9 cellular contexts compared by ENCODE assay signal in the genomic region with DNA sequence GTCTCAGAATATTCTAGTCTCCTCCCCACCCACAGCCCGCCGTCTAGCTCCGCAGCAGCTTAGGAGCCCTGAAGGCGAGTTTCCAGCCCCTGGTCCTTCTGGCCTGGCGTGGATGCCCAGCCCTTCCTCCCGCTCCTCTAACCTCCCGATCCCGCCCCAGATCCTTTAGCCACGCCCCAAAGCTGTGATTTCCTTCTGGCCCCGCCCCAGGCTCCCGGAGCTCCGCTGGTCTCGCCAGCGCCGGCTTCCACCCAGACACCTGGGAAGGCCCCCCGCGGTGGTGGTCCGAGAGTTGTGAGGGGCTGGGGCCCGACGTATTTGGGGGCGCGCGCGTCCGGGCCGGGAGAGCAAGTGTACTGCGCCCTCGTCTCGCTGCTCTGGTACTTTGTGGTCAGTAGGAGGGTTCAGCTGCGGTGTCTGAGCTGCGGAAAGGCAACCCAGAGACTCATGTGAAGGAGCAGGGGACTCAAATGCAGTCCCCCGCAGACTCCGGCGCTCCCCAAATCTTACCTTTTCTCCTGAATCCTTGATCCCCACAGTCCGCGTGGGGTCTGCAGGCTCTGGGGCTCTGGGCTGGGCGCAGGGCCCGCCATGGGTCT. TPM values are rescaled to one million over a fixed set of nuclear protein-coding genes. Genes with fewer than 3 reads are reported as not detected.
A peak's percentile ranks its signal among the peaks of the same experiment; 100 is the strongest.
DNase-seq lines count a peak whose midpoint lies in the region; ATAC-seq, FAIRE-seq and TF ChIP-seq lines count a peak whose summit lies in the region.
"Had no signal": no experiment of that assay in that cellular context is flagged by ENCODE, and none has a peak within 500 bp of the region (broad histone marks: within the 10 kb centered on the region; RNA-seq: fewer than 3 reads in every experiment).

A gene (minus strand): TSS at position 114 of the 599 bp plus-strand sequence. CDS start 2,374 bp downstream, outside the sequence.

- H3K27ac Mint-ChIP-seq in T-cell, result peak within 1 kb of the TSS in 1 of 2 donors; percentile 71
- H3K27ac Mint-ChIP-seq in central memory CD8-positive, alpha-beta T cell (ENCODE audit: low read depth), result peak within 1 kb of the TSS; percentile 23

- peaks cover 19 to 21% (median 19%) of the 10 kb centered on the region in 3 donors for H3K4me1 Mint-ChIP-seq in T-cell
- peaks cover 22% of the 10 kb centered on the region for H3K4me1 Mint-ChIP-seq in central memory CD8-positive, alpha-beta T cell

- DNase-seq in NCI-H1105 treated with DMSO at 0.1 percent for 48 hours (lab: John Stamatoyannopoulos, UW) (peak; percentile 37), NCI-H1105 (lab: John Stamatoyannopoulos, UW) (no peak), T-cell (peak in 9 of 34 experiments; percentile 17 to 42 (median 35)), kidney (peak; percentile 86), activated gamma-delta T cell treated with Interleukin-2 at 50 U/mL for 16 hours (no peak), NCI-H446 (lab: John Stamatoyannopoulos, UW) (no peak)
- DNase-seq in central memory CD8-positive, alpha-beta T cell (ENCODE audit: low spot score in 2 of 2), result no peak
- DNase-seq in stimulated activated CD4-positive, alpha-beta T cell treated with anti-CD3 and anti-CD28 coated beads, Interleukin-1b, Interleukin-23, amount 100 ng/mL, for 48 hours, result peak; percentile 26

- no peaks in the 10 kb centered on the region for H3K36me3 ChIP-seq in kidney (ENCODE audit: control insufficient read depth in 1 of 2, insufficient read depth in 2 of 2, low read length in 2 of 2)

- peaks cover 3% of the 10 kb centered on the region for H3K36me3 Mint-ChIP-seq in T-cell
- peaks cover 1% of the 10 kb centered on the region for H3K36me3 Mint-ChIP-seq in central memory CD8-positive, alpha-beta T cell (ENCODE audit: insufficient read depth)

- FAIRE-seq in kidney (lab: Jason Lieb, UNC), result no peak

- POLR2A ChIA-PET in T-cell (lab: Charles Lee), result interaction anchor here in 1 of 2 donors (0.6 kb wide), 2 partner anchors 268 to 846 kb away, joined by 3 to 4 read pairs; no protein-coding TSS in a partner anchor

- H3K9ac ChIP-seq in kidney (ENCODE audit: low read length in 2 of 2), result peak within 1 kb of the TSS; percentile 26 to 29

- CTCF ChIA-PET in T-cell (lab: Charles Lee), result interaction anchor here in 1 of 2 donors (0.6 kb wide), 1 partner anchor 9 kb away, joined by 3 read pairs; no protein-coding TSS in a partner anchor

- peak within 1 kb of the TSS; percentile 82 to 94 (median 84) for H3K4me3 Mint-ChIP-seq in T-cell
- H3K4me3 Mint-ChIP-seq in central memory CD8-positive, alpha-beta T cell, result peak within 1 kb of the TSS; percentile 79

- no peak for TF ChIP-seq CTCF in kidney (IDR thresholded peaks at IDR 0.05; ENCODE audit: borderline replicate concordance, extremely low read depth, insufficient read depth)

- ATAC-seq in T-cell (replicated peaks in 1 of 4), result peak; percentile 13 to 45 (median 32)
- peak; percentile 50 for ATAC-seq in central memory CD8-positive, alpha-beta T cell (replicated peaks; ENCODE audit: extremely low read depth, poor library complexity, severe bottlenecking)

- H3K27ac ChIP-seq in kidney (ENCODE audit: low read depth in 2 of 2, low read length in 2 of 2), result no peak within 1 kb of the TSS
- H3K27ac ChIP-seq: C4-2B had no signal

- H3K4me1 ChIP-seq in kidney (ENCODE audit: control insufficient read depth in 1 of 2, insufficient read depth in 1 of 2, low read depth in 1 of 2, low read length in 2 of 2), result peaks cover 0 to 4% of the 10 kb centered on the region in 2 donors

- H3K9me3 ChIP-seq in kidney (ENCODE audit: control insufficient read depth in 1 of 2, low read length in 2 of 2), result no peaks in the 10 kb centered on the region

- peak within 1 kb of the TSS; percentile 53 to 60 for H3K4me3 ChIP-seq in kidney (ENCODE audit: low read length in 2 of 2)

- peaks cover 18 to 44% of the 10 kb centered on the region in 2 donors for H3K27me3 Mint-ChIP-seq in T-cell
- H3K27me3 Mint-ChIP-seq in central memory CD8-positive, alpha-beta T cell, result peaks cover 52% of the 10 kb centered on the region

- H3K9me3 Mint-ChIP-seq in T-cell, result no peaks in the 10 kb centered on the region
- H3K9me3 Mint-ChIP-seq in central memory CD8-positive, alpha-beta T cell, result no peaks in the 10 kb centered on the region

- intact Hi-C loops in kidney (cut with DNase I), result no loop called here

RNA-seq across cellular contexts. Expression of the gene that starts here (rescaled TPM):
- not detected for total RNA-seq in T-cell
- not detected for total RNA-seq in kidney
- polyA plus RNA-seq in kidney (ENCODE audit: insufficient read depth, low read depth, low replicate concordance), result not detected

Comparison
In these comparisons a context has a peak if more than half of its experiments do, and no peak if none do; other contexts are left out.
1. DNase-seq: peak in NCI-H1105 treated with DMSO at 0.1 percent for 48 hours (single experiment) and stimulated activated CD4-positive, alpha-beta T cell treated with anti-CD3 and anti-CD28 coated beads, Interleukin-1b, Interleukin-23, amount 100 ng/mL, for 48 hours (single experiment); none in NCI-H1105 (single experiment), central memory CD8-positive, alpha-beta T cell (0 of 2), activated gamma-delta T cell treated with Interleukin-2 at 50 U/mL for 16 hours (single experiment) and NCI-H446 (0 of 2).
2. Peak in ATAC-seq in T-cell; RNA of the gene not detected or under 1 TPM.
3. Peak in DNase-seq, H3K4me3 ChIP-seq and H3K9ac ChIP-seq in kidney; RNA of the gene not detected or under 1 TPM.